ENCODE assay signal across 14 cellular contexts in the genomic region with DNA sequence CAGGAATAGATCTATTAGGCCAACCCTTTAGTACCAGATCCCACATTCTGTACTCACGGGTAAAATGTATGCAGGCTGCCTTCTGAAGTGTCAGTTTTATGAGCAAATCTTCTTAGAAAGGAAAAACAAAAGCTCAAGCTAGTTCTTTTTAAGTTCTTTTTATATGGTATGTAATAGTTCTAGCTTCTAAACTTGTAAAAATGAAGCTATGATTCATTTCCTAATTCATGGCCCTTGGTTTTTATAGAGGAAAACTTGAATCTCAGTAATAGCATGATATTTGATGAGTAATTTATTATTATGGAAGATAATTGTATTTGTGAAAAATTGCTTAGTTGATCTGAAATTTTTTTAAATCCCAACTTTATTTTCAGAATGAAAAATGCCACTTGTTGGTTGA. TPM values are rescaled to one million over a fixed set of nuclear protein-coding genes. Genes with fewer than 3 reads are reported as not detected.
A peak's percentile ranks its signal among the peaks of the same experiment; 100 is the strongest.
DNase-seq lines count a peak whose midpoint lies in the region; ATAC-seq, FAIRE-seq and TF ChIP-seq lines count a peak whose summit lies in the region.
"Had no signal": no experiment of that assay in that cellular context is flagged by ENCODE, and none has a peak within 500 bp of the region (broad histone marks: within the 10 kb centered on the region; RNA-seq: fewer than 3 reads in every experiment).

No MANE protein-coding gene starts in this region.

- H3K36me3 Mint-ChIP-seq in activated naive CD4-positive, alpha-beta T cell treated with anti-CD3 and anti-CD28 coated beads, Interleukin-2, amount 50 U/mL, for 72 hours, result peaks cover 8 to 26% of the 10 kb centered on the region in 2 donors
- H3K36me3 Mint-ChIP-seq in activated naive CD4-positive, alpha-beta T cell treated with anti-CD3 and anti-CD28 coated beads, Interleukin-2, amount 10 ng/mL, durations not matched to agents 7 days and 5 days, result peaks cover 58% of the 10 kb centered on the region
- H3K36me3 Mint-ChIP-seq in activated T-helper 17 cell treated with anti-CD3 and anti-CD28 coated beads, Interleukin-2, amount 50 U/mL, for 72 hours (ENCODE audit: low read depth), result peaks cover 98% of the 10 kb centered on the region
- H3K36me3 Mint-ChIP-seq in type B pancreatic cell, result peaks cover 47% of the 10 kb centered on the region

- peak; percentile 32 for FAIRE-seq in kidney (lab: Jason Lieb, UNC)

- intact Hi-C loops in kidney (cut with DNase I), result no loop called here

- CTCF ChIA-PET in activated naive CD4-positive, alpha-beta T cell treated with anti-CD3 and anti-CD28 coated beads, Interleukin-2, amount 10 ng/mL, durations not matched to agents 7 days and 5 days (lab: Charles Lee), result interaction anchor here (1.0 kb wide), 1 partner anchor 133 kb away, joined by 3 read pairs; no protein-coding TSS in a partner anchor

- no peak overlapping the region for H3K4me3 ChIP-seq in kidney (ENCODE audit: low read length in 2 of 2)
- H3K4me3 ChIP-seq: A549, BLaER1 had no signal

- H3K4me3 Mint-ChIP-seq in activated naive CD4-positive, alpha-beta T cell treated with anti-CD3 and anti-CD28 coated beads, Interleukin-2, amount 10 ng/mL, durations not matched to agents 7 days and 5 days, result no peak overlapping the region
- no peak overlapping the region for H3K4me3 Mint-ChIP-seq in activated T-helper 17 cell treated with anti-CD3 and anti-CD28 coated beads, Interleukin-2, amount 50 U/mL, for 72 hours
- no peak overlapping the region for H3K4me3 Mint-ChIP-seq in type B pancreatic cell
- H3K4me3 Mint-ChIP-seq: CD8-positive, alpha-beta memory T cell had no signal

- ATAC-seq in activated naive CD4-positive, alpha-beta T cell treated with anti-CD3 and anti-CD28 coated beads, Interleukin-2, amount 50 U/mL, for 72 hours, result no peak
- ATAC-seq in activated T-helper 17 cell treated with anti-CD3 and anti-CD28 coated beads, Interleukin-2, amount 50 U/mL, for 72 hours (replicated peaks), result no peak
- ATAC-seq in GM19395 (IDR thresholded peaks at IDR 0.05; ENCODE audit: unreplicated experiment) (no peak), HG02763 (IDR thresholded peaks at IDR 0.05; ENCODE audit: unreplicated experiment) (no peak)
- ATAC-seq: A549, HCT116 had no signal

- no peaks in the 10 kb centered on the region for H3K4me1 Mint-ChIP-seq in activated naive CD4-positive, alpha-beta T cell treated with anti-CD3 and anti-CD28 coated beads, Interleukin-2, amount 10 ng/mL, durations not matched to agents 7 days and 5 days
- no peaks in the 10 kb centered on the region for H3K4me1 Mint-ChIP-seq in activated T-helper 17 cell treated with anti-CD3 and anti-CD28 coated beads, Interleukin-2, amount 50 U/mL, for 72 hours
- H3K4me1 Mint-ChIP-seq in type B pancreatic cell (ENCODE audit: unreplicated experiment), result no peaks in the 10 kb centered on the region

- H3K9ac ChIP-seq in kidney (ENCODE audit: low read length in 2 of 2), result no peak overlapping the region
- H3K9ac ChIP-seq: BLaER1 had no signal

- DNase-seq in activated naive CD4-positive, alpha-beta T cell treated with anti-CD3 and anti-CD28 coated beads, Interleukin-2, amount 50 U/mL, for 72 hours (ENCODE audit: low spot score in 2 of 2), result no peak
- DNase-seq in activated naive CD4-positive, alpha-beta T cell treated with anti-CD3 and anti-CD28 coated beads, Interleukin-2, amount 10 ng/mL, durations not matched to agents 7 days and 5 days, result no peak
- DNase-seq in kidney, result no peak
- no peak for DNase-seq in type B pancreatic cell (ENCODE audit: extremely low spot score, unreplicated experiment)
- DNase-seq: Caco-2; CD8-positive, alpha-beta memory T cell; DND-41 had no signal

- H3K27me3 Mint-ChIP-seq in activated naive CD4-positive, alpha-beta T cell treated with anti-CD3 and anti-CD28 coated beads, Interleukin-2, amount 10 ng/mL, durations not matched to agents 7 days and 5 days, result no peaks in the 10 kb centered on the region
- no peaks in the 10 kb centered on the region for H3K27me3 Mint-ChIP-seq in activated T-helper 17 cell treated with anti-CD3 and anti-CD28 coated beads, Interleukin-2, amount 50 U/mL, for 72 hours
- H3K27me3 Mint-ChIP-seq in type B pancreatic cell, result no peaks in the 10 kb centered on the region
- H3K27me3 Mint-ChIP-seq: CD8-positive, alpha-beta memory T cell had no signal

- peak overlapping the region; percentile 21 to 62 for H3K27ac Mint-ChIP-seq in activated naive CD4-positive, alpha-beta T cell treated with anti-CD3 and anti-CD28 coated beads, Interleukin-2, amount 50 U/mL, for 72 hours
- H3K27ac Mint-ChIP-seq in activated naive CD4-positive, alpha-beta T cell treated with anti-CD3 and anti-CD28 coated beads, Interleukin-2, amount 10 ng/mL, durations not matched to agents 7 days and 5 days, result no peak overlapping the region
- peak overlapping the region; percentile 1 for H3K27ac Mint-ChIP-seq in activated T-helper 17 cell treated with anti-CD3 and anti-CD28 coated beads, Interleukin-2, amount 50 U/mL, for 72 hours
- H3K27ac Mint-ChIP-seq in type B pancreatic cell, result no peak overlapping the region

- H3K9me3 Mint-ChIP-seq in activated naive CD4-positive, alpha-beta T cell treated with anti-CD3 and anti-CD28 coated beads, Interleukin-2, amount 50 U/mL, for 72 hours, result no peaks in the 10 kb centered on the region
- no peaks in the 10 kb centered on the region for H3K9me3 Mint-ChIP-seq in activated naive CD4-positive, alpha-beta T cell treated with anti-CD3 and anti-CD28 coated beads, Interleukin-2, amount 10 ng/mL, durations not matched to agents 7 days and 5 days
- no peaks in the 10 kb centered on the region for H3K9me3 Mint-ChIP-seq in activated T-helper 17 cell treated with anti-CD3 and anti-CD28 coated beads, Interleukin-2, amount 50 U/mL, for 72 hours
- no peaks in the 10 kb centered on the region for H3K9me3 Mint-ChIP-seq in type B pancreatic cell
- H3K9me3 Mint-ChIP-seq: CD8-positive, alpha-beta memory T cell had no signal

- H3K9me3 ChIP-seq in kidney (ENCODE audit: control insufficient read depth in 1 of 2, low read length in 2 of 2), result no peaks in the 10 kb centered on the region
- H3K9me3 ChIP-seq: A549, BLaER1, Caco-2 had no signal

- TF ChIP-seq CTCF in kidney (IDR thresholded peaks at IDR 0.05; ENCODE audit: borderline replicate concordance, extremely low read depth, insufficient read depth) (no peak), type B pancreatic cell (conservative IDR thresholded peaks at IDR 0.05) (no peak)

- peaks cover 0 to 1% of the 10 kb centered on the region in 2 donors for H3K4me1 ChIP-seq in kidney (ENCODE audit: control insufficient read depth in 1 of 2, insufficient read depth in 1 of 2, low read depth in 1 of 2, low read length in 2 of 2)
- H3K4me1 ChIP-seq: Caco-2 had no signal

- H3K36me3 ChIP-seq in kidney (ENCODE audit: control insufficient read depth in 1 of 2, insufficient read depth in 2 of 2, low read length in 2 of 2), result peaks cover 37 to 71% of the 10 kb centered on the region in 2 donors

- H3K27ac ChIP-seq in kidney (ENCODE audit: low read depth in 2 of 2, low read length in 2 of 2), result no peak overlapping the region
- H3K27ac ChIP-seq: A549, BLaER1, HL-60 had no signal

RNA-seq across cellular contexts. Expression of gene SLK, which starts 54.3 kb away (rescaled TPM):
- total RNA-seq in activated naive CD4-positive, alpha-beta T cell treated with anti-CD3 and anti-CD28 coated beads, Interleukin-2, amount 50 U/mL, for 72 hours, result 10 to 100 TPM; 21.7 to 24.1 TPM
- total RNA-seq in activated T-helper 17 cell treated with anti-CD3 and anti-CD28 coated beads, Interleukin-2, amount 50 U/mL, for 72 hours, result 10 to 100 TPM; 23.6 to 26.7 TPM
- total RNA-seq in kidney (45.5 TPM), type B pancreatic cell (ENCODE audit: low replicate concordance) (61.6 and 134 TPM in 2 replicates)
- 12.3 TPM for polyA plus RNA-seq in kidney (ENCODE audit: insufficient read depth, low read depth, low replicate concordance)

Comparison
In these comparisons a context has a peak if more than half of its experiments do, and no peak if none do; other contexts are left out.
1. H3K27ac Mint-ChIP-seq: peak in activated naive CD4-positive, alpha-beta T cell treated with anti-CD3 and anti-CD28 coated beads, Interleukin-2, amount 50 U/mL, for 72 hours (2 of 2) and activated T-helper 17 cell treated with anti-CD3 and anti-CD28 coated beads, Interleukin-2, amount 50 U/mL, for 72 hours (single experiment); none in activated naive CD4-positive, alpha-beta T cell treated with anti-CD3 and anti-CD28 coated beads, Interleukin-2, amount 10 ng/mL, durations not matched to agents 7 days and 5 days (single experiment) and type B pancreatic cell (single experiment).